ENCODE assay signal across 8 cellular contexts in the genomic region with DNA sequence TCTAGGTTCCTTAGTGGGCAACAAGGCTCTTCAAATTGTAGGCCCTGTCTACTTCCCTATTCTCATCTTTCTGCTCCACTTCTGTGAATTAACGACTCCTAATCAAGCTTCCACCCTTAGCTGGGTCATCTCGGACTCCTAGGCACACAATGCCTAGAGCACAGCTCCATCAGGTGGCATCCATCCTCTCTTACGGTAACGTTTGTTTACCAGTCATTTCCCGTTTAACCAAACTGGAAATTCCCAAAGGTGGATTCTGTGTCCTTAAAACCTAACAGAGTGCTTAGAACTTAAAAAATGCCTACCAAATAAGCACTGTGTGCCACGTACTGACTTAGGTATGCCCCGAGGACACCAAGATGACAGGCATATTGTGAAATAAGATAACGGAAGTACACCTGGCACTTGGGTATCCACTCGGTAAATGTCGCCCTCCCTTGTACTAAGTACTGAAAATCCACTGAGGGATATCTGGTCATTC. TPM values are rescaled to one million over a fixed set of nuclear protein-coding genes. Genes with fewer than 3 reads are reported as not detected.
DNase-seq lines count a peak whose midpoint lies in the region; ATAC-seq, FAIRE-seq and TF ChIP-seq lines count a peak whose summit lies in the region.

No MANE protein-coding gene starts in this region.

- CTCF ChIA-PET in K562 (lab: Yijun Ruan, JAX; ENCODE audit: low intra/inter-chr PET ratio): no interaction called here

- H3K9ac ChIP-seq in K562 (ENCODE audit: insufficient read depth in 1 of 2, low read depth in 2 of 2, low read length in 2 of 2): peak overlapping the region; percentile 76 to 88

- H3K4me3 ChIP-seq in K562 (peak overlapping the region; percentile 78), right lobe of liver (peak overlapping the region; percentile 75 to 94 (median 88)), uterus (peak overlapping the region; percentile 53 to 92)

- WGBS in K562 (ENCODE audit: insufficient coverage, low coverage, missing lambda C conversion rate): 3% methylated on average over 10 of the region's 10 CpGs
- WGBS in right lobe of liver (ENCODE audit: insufficient coverage, low coverage, low lambda C conversion rate, missing lambda C conversion rate): 3% methylated on average over 10 of the region's 10 CpGs

- POLR2A ChIA-PET in K562 (lab: Yijun Ruan, JAX): interaction anchor here (0.6 to 2.9 kb wide), 10 partner anchors 9 to 491 kb away, joined by 3 to 14 read pairs (median 3); no protein-coding TSS in a partner anchor

- peaks cover 8% of the 10 kb centered on the region for H3K9me1 ChIP-seq in K562 (ENCODE audit: control insufficient read depth, insufficient read depth, low read length)

- TF ChIP-seq RAD21 in K562 (CRISPR knock-in tag; conservative IDR thresholded peaks at IDR 0.05 in 1 of 2, IDR thresholded peaks at IDR 0.05 in 1 of 2): no peak

- TF ChIP-seq POLR2A in K562 (conservative IDR thresholded peaks at IDR 0.05) (peak; percentile 16; the same call in 1 of the 2 replicates), right lobe of liver (IDR thresholded peaks at IDR 0.05) (no peak), uterus (IDR thresholded peaks at IDR 0.05) (no peak)

- in situ Hi-C loops in K562 (cut with MboI): no loop called here

- 0 out of 2 replicates have a peak overlapping the region, but pooled peaks have one; percentile 4 for H2AFZ ChIP-seq in K562 (ENCODE audit: low read depth, low read length)

- no peak for ATAC-seq in K562
- peak in 2 of 4 donors; percentile 13 to 49 for ATAC-seq in right lobe of liver
- no peak for ATAC-seq in GM21447 (IDR thresholded peaks at IDR 0.05; ENCODE audit: unreplicated experiment)

- H3K4me1 ChIP-seq in K562 (replicated peaks in 1 of 2; ENCODE audit: control insufficient read depth in 2 of 2, insufficient read depth in 2 of 2, low read length in 2 of 2): peaks cover 33 to 34% of the 10 kb centered on the region in 2 experiments
- H3K4me1 ChIP-seq in right lobe of liver: peaks cover 0 to 32% (median 11%) of the 10 kb centered on the region in 4 donors
- H3K4me1 ChIP-seq in uterus: peaks cover 14 to 19% of the 10 kb centered on the region in 2 donors

- H3K79me2 ChIP-seq in K562 (ENCODE audit: control insufficient read depth, insufficient read depth, low read length): peaks cover 60% of the 10 kb centered on the region

- peak overlapping the region; percentile 94 for H3K4me2 ChIP-seq in K562 (ENCODE audit: insufficient read depth, low read length)

- 0 out of 2 replicates have a peak, but pooled peaks cover 2% of the 10 kb centered on the region for H3K9me3 ChIP-seq in K562 (replicated peaks; ENCODE audit: control insufficient read depth, insufficient read depth, low read depth, low read length)
- no peaks in the 10 kb centered on the region for H3K9me3 ChIP-seq in right lobe of liver
- no peaks in the 10 kb centered on the region for H3K9me3 ChIP-seq in uterus

- FAIRE-seq in K562 (lab: Jason Lieb, UNC): no peak

- no TSS peak for BruUV-seq in K562 (replicated peaks; lab: Mats Ljungman, UMichigan)

- intact Hi-C loops in K562 (cut with micrococcal nuclease) (loop anchor here (1.0 to 5.0 kb wide), 3 partner anchors 99 to 281 kb away; partner anchors contain the start of gene LIN9), right lobe of liver (cut with DNase I) (no loop called here), uterus (cut with DNase I; ENCODE audit: low total_unique reads) (no loop called here)

- peak; percentile 77 for DNase-seq in SIG-M5 treated with dmso at 0.1 percent for 504 hours (lab: John Stamatoyannopoulos, UW; ENCODE audit: unreplicated experiment)
- no peak for DNase-seq in SIG-M5 (lab: John Stamatoyannopoulos, UW)
- peak; percentile 10 for DNase-seq in NCI-H146 treated with DMSO at 0.1 percent for 48 hours (lab: John Stamatoyannopoulos, UW; ENCODE audit: unreplicated experiment)
- peak in 1 of 4 experiments; percentile 41 for DNase-seq in K562 (ENCODE audit: extremely low read depth in 1 of 4, low spot score in 3 of 4)
- no peak for DNase-seq in right lobe of liver
- DNase-seq in uterus: no peak
- no peak for DNase-seq in stimulated activated naive CD4-positive, alpha-beta T cell treated with Interleukin-2 at 50 U/mL for 16 hours (lab: John Stamatoyannopoulos, UW)

- peaks cover 26% of the 10 kb centered on the region for H4K20me1 ChIP-seq in K562 (replicated peaks; ENCODE audit: control insufficient read depth, insufficient read depth, low read length)

- H3K36me3 ChIP-seq in K562 (ENCODE audit: control insufficient read depth, insufficient read depth, low read length) (peaks cover 37% of the 10 kb centered on the region), right lobe of liver (peaks cover 0 to 8% (median 4%) of the 10 kb centered on the region in 4 donors), uterus (no peaks in the 10 kb centered on the region)

- TF ChIP-seq CTCF in K562 (IDR thresholded peaks at IDR 0.05 in 2 of 3, conservative IDR thresholded peaks at IDR 0.05 in 1 of 3; ENCODE audit: insufficient read depth in 2 of 3, low read depth in 1 of 3, low read length in 3 of 3) (no peak; a peak in 1 of 6 replicates), right lobe of liver (IDR thresholded peaks at IDR 0.05) (no peak), uterus (IDR thresholded peaks at IDR 0.05) (no peak)

- H3K27me3 ChIP-seq in K562 (ENCODE audit: control insufficient read depth in 2 of 2, insufficient read depth in 2 of 2, low read length in 2 of 2): no peaks in the 10 kb centered on the region; a peak in 1 of 5 replicates
- no peaks in the 10 kb centered on the region for H3K27me3 ChIP-seq in right lobe of liver
- H3K27me3 ChIP-seq in uterus: no peaks in the 10 kb centered on the region

- no peak for TF ChIP-seq EP300 in K562 (IDR thresholded peaks at IDR 0.05; ENCODE audit: low read length)

- H3K27ac ChIP-seq in K562 (ENCODE audit: extremely low read depth, low read depth, low read length): peak overlapping the region; percentile 84
- H3K27ac ChIP-seq in right lobe of liver: peak overlapping the region; percentile 58 to 66 (median 58)
- H3K27ac ChIP-seq in uterus: peak overlapping the region in 1 of 2 donors; percentile 65

TF ChIP-seq in K562, 482 proteins besides CTCF, POLR2A, EP300 and RAD21 (continues in another document):
- TF ChIP-seq NFATC3 (IDR thresholded peaks at IDR 0.05) (0 out of 2 replicates have a peak, but pooled peaks have one; percentile 19), ZEB2 (IDR thresholded peaks at IDR 0.05) (peak; percentile 43; the same call in 1 of the 2 replicates), RFX5 (IDR thresholded peaks at IDR 0.05; ENCODE audit: low read depth, low read length) (no peak), HDAC1 (IDR thresholded peaks at IDR 0.05) (0 out of 4 replicates have a peak, but pooled peaks of 1 of the 2 experiments have one; percentile 32), KHSRP (IDR thresholded peaks at IDR 0.05) (no peak), GABPB2 (CRISPR knock-in tag; conservative IDR thresholded peaks at IDR 0.05) (no peak; the same call in 1 of the 2 replicates), SMARCE1 (IDR thresholded peaks at IDR 0.05) (peak; percentile 20; the same call in 1 of the 2 replicates), CTBP1 (IDR thresholded peaks at IDR 0.05; ENCODE audit: borderline replicate concordance) (peak; percentile 63; the same call in 1 of the 2 replicates), ZHX1 (conservative IDR thresholded peaks at IDR 0.05; ENCODE audit: low read length) (no peak), NFE2 (IDR thresholded peaks at IDR 0.05; ENCODE audit: low read depth) (peak; percentile 26; the same call in 1 of the 2 replicates), GTF2E2 (tag; IDR thresholded peaks at IDR 0.05) (0 out of 2 replicates have a peak, but pooled peaks have one; percentile 26)

RNA-seq across cellular contexts. Expression of gene PARP1, which starts 1.5 kb away (rescaled TPM):
- total RNA-seq in K562 (2011; cell fraction: chromatin; rRNA removed; ENCODE audit: low replicate concordance): 139 and 225 TPM in 2 replicates
- 160 and 161 TPM in 2 replicates for total RNA-seq in K562 (2011; cell fraction: nucleolus; rRNA removed)
- total RNA-seq in K562 (2011; cell fraction: nucleoplasm; rRNA removed): 144 and 147 TPM in 2 replicates
- total RNA-seq in K562 (2014; rRNA removed): 300 and 416 TPM in 2 replicates
- total RNA-seq in K562 (2014; rRNA removed; fragmentation: Illumina TruSeq; extraction: Trizol): 187 and 203 TPM in 2 replicates
- 216 and 225 TPM in 2 replicates for total RNA-seq in K562 (2015; rRNA removed; fragmentation: Illumina TruSeq; extraction: Trizol)
- 245 and 279 TPM in 2 replicates for total RNA-seq in K562 (2021)
- polyA plus RNA-seq in K562 (2011; rRNA removed): 250 and 286 TPM in 2 replicates
- 274 and 360 TPM in 2 replicates for polyA plus RNA-seq in K562 (2011; cell fraction: cytosol; rRNA removed)
- polyA plus RNA-seq in K562 (2011; cell fraction: nucleus; rRNA removed): 178 and 198 TPM in 2 replicates
- 145 and 231 TPM in 2 replicates for polyA plus RNA-seq in K562 (2012)
- polyA plus RNA-seq in K562 (2014; fragmentation: Illumina TruSeq; extraction: Trizol): 262 and 306 TPM in 2 replicates
- polyA plus RNA-seq in K562 (2014; fragmentation: Nextera tagmentation; extraction: Ambion mirVana): 100 to 1,000 TPM; 121 to 211 TPM
- polyA plus RNA-seq in K562 (2014; rRNA removed): 272 and 273 TPM in 2 replicates
- 294 and 321 TPM in 2 replicates for polyA minus RNA-seq in K562 (2011; rRNA and poly(A)+ RNA removed)
- 158 and 169 TPM in 2 replicates for polyA minus RNA-seq in K562 (2011; cell fraction: cytosol; rRNA and poly(A)+ RNA removed)
- polyA minus RNA-seq in K562 (2011; cell fraction: nucleus; rRNA and poly(A)+ RNA removed): 96.9 and 122 TPM in 2 replicates
- total RNA-seq in right lobe of liver: 10 to 100 TPM; 38.2 to 74.3 (median 60.1) TPM
- total RNA-seq in uterus: 100 to 1,000 TPM in 1 of 4 donors, 10 to 100 TPM in 3; 17.1 to 147 (median 33.8) TPM

Comparison
In these comparisons a context has a peak if more than half of its experiments do, and no peak if none do; other contexts are left out.
1. DNase-seq: peak in SIG-M5 treated with dmso at 0.1 percent for 504 hours (single experiment) and NCI-H146 treated with DMSO at 0.1 percent for 48 hours (single experiment); none in SIG-M5 (single experiment), right lobe of liver (0 of 3), uterus (0 of 2) and stimulated activated naive CD4-positive, alpha-beta T cell treated with Interleukin-2 at 50 U/mL for 16 hours (single experiment).
2. Peak in every context shown above with its lines, with median percentiles within 50 percentile points of each other: H3K4me3 ChIP-seq.